In genomic region chr11:86483591-86484163, GRCh38 we compare ENCODE assay signal across 11 cellular contexts.
DNase-seq lines count a peak whose midpoint lies in the region; ATAC-seq and TF ChIP-seq lines count a peak whose summit lies in the region.
"Had no signal": no experiment of that assay in that cellular context is flagged by ENCODE, and none has a peak within 500 bp of the region (broad histone marks: within the 10 kb centered on the region; RNA-seq: fewer than 3 reads in every experiment).

No MANE protein-coding gene starts in this region.

- no peaks in the 10 kb centered on the region for H4K20me1 ChIP-seq in MM.1S (ENCODE audit: insufficient read depth, low read length)

- H3K36me3 ChIP-seq in adipocyte (ENCODE audit: control insufficient read depth, insufficient read depth, low read length, severe bottlenecking) (no peaks in the 10 kb centered on the region), gastrocnemius medialis (no peaks in the 10 kb centered on the region), MM.1S (replicated peaks; ENCODE audit: insufficient read depth, low read length) (no peaks in the 10 kb centered on the region)

- ATAC-seq in left ventricle myocardium superior (peak; percentile 20), gastrocnemius medialis (no peak), GM18519 (IDR thresholded peaks at IDR 0.05; ENCODE audit: low FRiP score, unreplicated experiment) (no peak)

- no peak for TF ChIP-seq POLR2A in gastrocnemius medialis (IDR thresholded peaks at IDR 0.05)

- no peak overlapping the region for H2AFZ ChIP-seq in MM.1S (ENCODE audit: low read length)

- H3K27ac ChIP-seq in gastrocnemius medialis: peak overlapping the region; percentile 32 to 47 (median 44)
- H3K27ac ChIP-seq in MM.1S (ENCODE audit: low read length): no peak overlapping the region

- H3F3A ChIP-seq in MM.1S (ENCODE audit: insufficient read depth, low read length): no peaks in the 10 kb centered on the region

- H3K27me3 ChIP-seq in adipocyte (replicated peaks; ENCODE audit: control insufficient read depth, insufficient read depth, low read length) (no peaks in the 10 kb centered on the region), gastrocnemius medialis (no peaks in the 10 kb centered on the region), MM.1S (replicated peaks; ENCODE audit: insufficient read depth, low read length) (no peaks in the 10 kb centered on the region)

- DNase-seq in ELF-1 (ENCODE audit: low read depth, low spot score) (peak; percentile 49), adipocyte (ENCODE audit: low read depth) (no peak), left ventricle myocardium superior (no peak), gastrocnemius medialis (no peak), MM.1S (no peak), NCI-H2081 treated with DMSO at 0.1 percent for 48 hours (lab: John Stamatoyannopoulos, UW) (no peak)
- no peak for DNase-seq in stimulated activated CD8-positive, alpha-beta memory T cell treated with anti-CD3 and anti-CD28 coated beads, Interleukin-4, amount 100 ng/mL, for 48 hours
- DNase-seq: activated naive CD4-positive, alpha-beta T cell; AML-193; DND-41 had no signal

- H3K9ac ChIP-seq in adipocyte (ENCODE audit: low read length): peak overlapping the region; percentile 61
- no peak overlapping the region for H3K9ac ChIP-seq in MM.1S (ENCODE audit: low read length)

- peaks cover 52% of the 10 kb centered on the region for H3K4me1 ChIP-seq in adipocyte (ENCODE audit: control insufficient read depth, insufficient read depth, low read length)
- no peaks in the 10 kb centered on the region for H3K4me1 ChIP-seq in gastrocnemius medialis
- H3K4me1 ChIP-seq in MM.1S (ENCODE audit: low read length): no peaks in the 10 kb centered on the region

- in situ Hi-C loops in gastrocnemius medialis (cut with MboI; ENCODE audit: low sequenced_read_pairs in 4 of 4): no loop called here

- H3K9me3 ChIP-seq in adipocyte (ENCODE audit: control insufficient read depth, low read length) (no peaks in the 10 kb centered on the region), gastrocnemius medialis (no peaks in the 10 kb centered on the region), MM.1S (replicated peaks; ENCODE audit: insufficient read depth, low read length) (no peaks in the 10 kb centered on the region)

- H3K4me3 ChIP-seq in adipocyte (ENCODE audit: low read length): no peak overlapping the region
- H3K4me3 ChIP-seq in gastrocnemius medialis: no peak overlapping the region
- no peak overlapping the region for H3K4me3 ChIP-seq in MM.1S (ENCODE audit: low read length)

- H3K9me2 ChIP-seq in MM.1S (replicated peaks; ENCODE audit: insufficient read depth, low read length): no peaks in the 10 kb centered on the region

- no peaks in the 10 kb centered on the region for H3K79me2 ChIP-seq in MM.1S (ENCODE audit: low read length)

- intact Hi-C loops in left ventricle myocardium superior (cut with micrococcal nuclease): no loop called here
- intact Hi-C loops in gastrocnemius medialis (cut with DNase I; ENCODE audit: low total_unique reads): no loop called here

- H3K4me2 ChIP-seq in MM.1S (ENCODE audit: low read depth, low read length): no peak overlapping the region

- no peak for TF ChIP-seq CTCF in gastrocnemius medialis (IDR thresholded peaks at IDR 0.05 in 4 of 5, conservative IDR thresholded peaks at IDR 0.05 in 1 of 5)
- TF ChIP-seq CTCF in MM.1S (IDR thresholded peaks at IDR 0.05; ENCODE audit: low read length): no peak
